1 cellular context compared by ENCODE assay signal in genomic region chr2:25692737-25693445, GRCh38.
TF ChIP-seq lines count a peak whose summit lies in the region.

No MANE protein-coding gene starts in this region.

TF ChIP-seq in H1, 55 proteins besides CTCF, POLR2A, EP300 and RAD21:
- no peak for TF ChIP-seq SAP30 (IDR thresholded peaks at IDR 0.05; ENCODE audit: insufficient read depth, insufficient replicate concordance, low read length)
- TF ChIP-seq TAF7 (optimal IDR thresholded peaks at IDR 0.05; ENCODE audit: borderline replicate concordance, low read depth, low read length): no peak
- TF ChIP-seq FOSL1 (IDR thresholded peaks at IDR 0.05; ENCODE audit: insufficient read depth, low read depth, low read length): no peak
- no peak for TF ChIP-seq JUND (IDR thresholded peaks at IDR 0.05; ENCODE audit: low read length)
- TF ChIP-seq CBX5 (IDR thresholded peaks at IDR 0.05; ENCODE audit: low read depth, low read length): no peak
- no peak for TF ChIP-seq MAX (IDR thresholded peaks at IDR 0.05)
- TF ChIP-seq KDM4A (IDR thresholded peaks at IDR 0.05; ENCODE audit: low read depth, low read length, severe bottlenecking): no peak
- no peak for TF ChIP-seq TAF1 (IDR thresholded peaks at IDR 0.05; ENCODE audit: low read depth, low read length)
- no peak for TF ChIP-seq BRCA1 (IDR thresholded peaks at IDR 0.05; ENCODE audit: low read depth, low read length)
- no peak for TF ChIP-seq RNF2 (IDR thresholded peaks at IDR 0.05; ENCODE audit: borderline replicate concordance, low read depth, low read length, missing control alignments, poor library complexity, severe bottlenecking)
- TF ChIP-seq ASH2L (IDR thresholded peaks at IDR 0.05; ENCODE audit: low read length): no peak
- no peak for TF ChIP-seq ZNF274 (IDR thresholded peaks at IDR 0.05; ENCODE audit: borderline replicate concordance, extremely low read depth, low read length)
- TF ChIP-seq POLR2AphosphoS5 (IDR thresholded peaks at IDR 0.05; ENCODE audit: low read depth, low read length): no peak
- TF ChIP-seq RXRA (IDR thresholded peaks at IDR 0.05; ENCODE audit: insufficient read depth, low read depth, low read length): no peak
